In genomic region chr3:49412632-49413337, GRCh38 we compare ENCODE assay signal across 8 cellular contexts. TPM values are rescaled to one million over a fixed set of nuclear protein-coding genes. Genes with fewer than 3 reads are reported as not detected.
DNase-seq lines count a peak whose midpoint lies in the region; ATAC-seq and TF ChIP-seq lines count a peak whose summit lies in the region.

No MANE protein-coding gene starts in this region.

- peaks cover 82% of the 10 kb centered on the region for H3K4me1 ChIP-seq in DND-41 (ENCODE audit: insufficient read depth, low read length)
- H3K4me1 ChIP-seq in Panc1 (ENCODE audit: control insufficient read depth, insufficient read depth, low read length): peaks cover 13% of the 10 kb centered on the region

- H3K4me3 ChIP-seq in DND-41 (ENCODE audit: low read depth in 1 of 2, low read length in 2 of 2) (peak overlapping the region; percentile 65 to 91; a peak in 3 of 4 replicates), Panc1 (ENCODE audit: low read depth in 2 of 2, low read length in 2 of 2) (peak overlapping the region; percentile 73 to 93), epithelial cell of esophagus (ENCODE audit: low read length) (peak overlapping the region; percentile 91)

- ATAC-seq in DND-41 (ENCODE audit: insufficient read depth, low read depth): no peak
- ATAC-seq in Panc1: no peak
- ATAC-seq in omental fat pad (ENCODE audit: low FRiP score): peak; percentile 5
- ATAC-seq in GM19463 (IDR thresholded peaks at IDR 0.05; ENCODE audit: unreplicated experiment): no peak

- H3K79me2 ChIP-seq in DND-41 (ENCODE audit: insufficient read depth, low read length): peaks cover 69% of the 10 kb centered on the region

- TF ChIP-seq CTCF in DND-41 (IDR thresholded peaks at IDR 0.05; ENCODE audit: borderline replicate concordance, extremely low read depth, low read length, poor library complexity, severe bottlenecking) (no peak), Panc1 (IDR thresholded peaks at IDR 0.05) (no peak), epithelial cell of esophagus (IDR thresholded peaks at IDR 0.05; ENCODE audit: insufficient read depth, low read depth, low read length, missing control alignments) (no peak), omental fat pad (IDR thresholded peaks at IDR 0.05) (no peak)

- in situ Hi-C loops in Panc1 (cut with HindIII; ENCODE audit: low pct_unique_long_range_greater_than_20kb, low sequenced_read_pairs): no loop called here

- intact Hi-C loops in Panc1 (cut with micrococcal nuclease; ENCODE audit: unreplicated experiment): no loop called here

- peaks cover 40% of the 10 kb centered on the region for H4K20me1 ChIP-seq in DND-41 (ENCODE audit: insufficient read depth, low read length)

- CTCF ChIA-PET in Panc1 (lab: Charles Lee): no interaction called here

- H3K36me3 ChIP-seq in DND-41 (ENCODE audit: insufficient read depth, low read length) (peaks cover 22% of the 10 kb centered on the region), Panc1 (ENCODE audit: control insufficient read depth, insufficient read depth, low read length) (peaks cover 10% of the 10 kb centered on the region; the same call in 1 of the 2 replicates)

- H2AFZ ChIP-seq in DND-41 (ENCODE audit: low read depth, low read length): peak overlapping the region; percentile 90

- POLR2A ChIA-PET in Panc1 (lab: Charles Lee): no interaction called here

- BruUV-seq in Panc1 (replicated peaks; lab: Mats Ljungman, UMichigan): no TSS peak

- H3K9me3 ChIP-seq in DND-41 (ENCODE audit: insufficient read depth, low read length, severe bottlenecking) (no peaks in the 10 kb centered on the region), Panc1 (ENCODE audit: control insufficient read depth, insufficient read depth, low read depth, low read length) (no peaks in the 10 kb centered on the region)

- DNase-seq in DND-41 (no peak), Panc1 (ENCODE audit: low read depth, low spot score) (no peak), epithelial cell of esophagus (ENCODE audit: low read depth) (peak; percentile 31), omental fat pad (ENCODE audit: low spot score) (no peak), NCI-H1092 treated with DMSO at 0.1 percent for 48 hours (lab: John Stamatoyannopoulos, UW) (no peak), NCI-H226 (no peak), DMS153 treated with DMSO at 0.1 percent for 48 hours (lab: John Stamatoyannopoulos, UW; ENCODE audit: unreplicated experiment) (no peak)

- H3K27me3 ChIP-seq in DND-41 (ENCODE audit: insufficient read depth, low read length, poor library complexity) (no peaks in the 10 kb centered on the region), Panc1 (ENCODE audit: control insufficient read depth, insufficient read depth, low read length) (no peaks in the 10 kb centered on the region)

- H3K27ac ChIP-seq in DND-41 (ENCODE audit: low read length) (peak overlapping the region; percentile 97), Panc1 (ENCODE audit: low read length) (peak overlapping the region; percentile 79)

- peak overlapping the region; percentile 85 for H3K4me2 ChIP-seq in DND-41 (ENCODE audit: insufficient read depth, low read length)

- H3K9ac ChIP-seq in DND-41 (ENCODE audit: low read depth, low read length): peak overlapping the region; percentile 90

RNA-seq across cellular contexts. Expression of gene TCTA, which starts 0.6 kb away (rescaled TPM):
- total RNA-seq in Panc1 (2021; ENCODE audit: unreplicated experiment) (17.6 TPM), omental fat pad (10 to 100 TPM; 15.1 to 30.9 (median 24.0) TPM)
- 17.0 TPM for polyA plus RNA-seq in Panc1 (2012; ENCODE audit: insufficient read length)

RNA-seq across cellular contexts. Expression of gene RHOA, which starts 1.0 kb away (rescaled TPM):
- total RNA-seq in Panc1 (2021; ENCODE audit: unreplicated experiment): 296 TPM
- 375 TPM for polyA plus RNA-seq in Panc1 (2012; ENCODE audit: insufficient read length)
- total RNA-seq in omental fat pad: 100 to 1,000 TPM; 456 to 542 (median 494) TPM

RNA-seq across cellular contexts. Expression of gene AMT, which starts 9.5 kb away (rescaled TPM):
- 1.1 TPM for total RNA-seq in Panc1 (2021; ENCODE audit: unreplicated experiment)
- 2.9 TPM for polyA plus RNA-seq in Panc1 (2012; ENCODE audit: insufficient read length)
- total RNA-seq in omental fat pad: 1 to 10 TPM; 1.6 to 6.8 (median 3.3) TPM

RNA-seq across cellular contexts. Expression of gene NICN1, which starts 16.3 kb away (rescaled TPM):
- total RNA-seq in Panc1 (2021; ENCODE audit: unreplicated experiment) (9.2 TPM), omental fat pad (1 to 10 TPM; 2.7 to 9.4 (median 5.6) TPM)
- polyA plus RNA-seq in Panc1 (2012; ENCODE audit: insufficient read length): 9.8 TPM

RNA-seq across cellular contexts. Expression of gene GPX1, which starts 54.6 kb away (rescaled TPM):
- total RNA-seq in Panc1 (2021; ENCODE audit: unreplicated experiment): 102 TPM
- polyA plus RNA-seq in Panc1 (2012; ENCODE audit: insufficient read length): 227 TPM
- 100 to 1,000 TPM; 318 to 730 (median 464) TPM for total RNA-seq in omental fat pad
